In genomic region chr13:92126399-92126798, GRCh38 we compare ENCODE assay signal across 8 cellular contexts.
"Had no signal": no experiment of that assay in that cellular context is flagged by ENCODE, and none has a peak within 500 bp of the region (broad histone marks: within the 10 kb centered on the region; RNA-seq: fewer than 3 reads in every experiment).

No MANE protein-coding gene starts in this region.

- DNase-seq: GM23248, GOT3, H7, HFFc6, IMR-90 had no signal

- H3K4me3 ChIP-seq: GM23248, HAP-1, K562 had no signal

- H3K4me3 Mint-ChIP-seq: HFFc6 had no signal

- H3K4me1 ChIP-seq: HAP-1 had no signal

- H3K36me3 ChIP-seq: HAP-1 had no signal

- ATAC-seq: HCT116, K562 had no signal

- H3K9me3 ChIP-seq: HAP-1 had no signal

- H3K27ac Mint-ChIP-seq: HFFc6 had no signal
